In genomic region chr7:33534830-33535229, GRCh38 we compare ENCODE assay signal across 1 cellular context.
TF ChIP-seq lines count a peak whose summit lies in the region.

No MANE protein-coding gene starts in this region.

TF ChIP-seq in WTC11, 78 proteins besides CTCF, POLR2A, EP300 and RAD21 (continued from another document):
- TF ChIP-seq ZNF281 (CRISPR knock-in tag; IDR thresholded peaks at IDR 0.05) (no peak), E2F5 (CRISPR knock-in tag; IDR thresholded peaks at IDR 0.05) (no peak)
